In the genomic region with DNA sequence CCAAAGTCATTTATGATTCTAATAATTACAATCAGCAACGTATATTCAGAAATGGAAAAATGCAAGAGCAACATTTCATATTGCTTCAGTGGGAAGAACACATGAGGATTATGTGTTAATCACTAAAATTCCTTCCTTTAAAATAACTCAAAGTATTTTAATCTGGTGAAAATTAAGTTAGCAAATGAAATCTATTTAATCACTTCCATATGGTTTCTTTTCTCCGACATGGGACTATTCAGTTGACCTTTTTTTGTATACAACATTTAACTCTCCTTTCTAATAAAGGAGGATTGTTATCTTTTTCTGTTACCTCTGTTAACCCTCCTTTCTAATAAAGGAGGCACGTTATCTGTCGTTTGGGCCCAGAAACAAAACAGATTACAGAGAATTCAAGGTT, we compare ENCODE assay signal across 20 cellular contexts. TPM values are rescaled to one million over a fixed set of nuclear protein-coding genes. Genes with fewer than 3 reads are reported as not detected.
DNase-seq lines count a peak whose midpoint lies in the region; ATAC-seq, FAIRE-seq and TF ChIP-seq lines count a peak whose summit lies in the region.
"Had no signal": no experiment of that assay in that cellular context is flagged by ENCODE, and none has a peak within 500 bp of the region (broad histone marks: within the 10 kb centered on the region; RNA-seq: fewer than 3 reads in every experiment).

No MANE protein-coding gene starts in this region.

- POLR2A ChIA-PET in SK-N-SH (lab: Yijun Ruan, JAX) = no interaction called here

- 40% methylated on average over 4 of the region's 4 CpGs for WGBS in SK-N-SH (ENCODE audit: low lambda C conversion rate)

- H3K79me2 ChIP-seq in SK-N-SH (ENCODE audit: insufficient read depth) = no peaks in the 10 kb centered on the region

- H3K9me3 Mint-ChIP-seq in mesothelial cell of epicardium = no peaks in the 10 kb centered on the region
- H3K9me3 Mint-ChIP-seq: CD8-positive, alpha-beta memory T cell; GM23338 had no signal

- TF ChIP-seq CTCF in AG10803 (conservative IDR thresholded peaks at IDR 0.05; ENCODE audit: low read length) (no peak), SK-N-SH (IDR thresholded peaks at IDR 0.05) (no peak), mesothelial cell of epicardium (IDR thresholded peaks at IDR 0.05; ENCODE audit: unreplicated experiment) (no peak)

- CTCF ChIA-PET in SK-N-SH (lab: Yijun Ruan, JAX) = interaction anchor here (1.0 to 2.3 kb wide), 3 partner anchors 10 to 429 kb away, joined by 3 to 14 read pairs (median 10); no protein-coding TSS in a partner anchor

- H3K9me3 ChIP-seq in SK-N-SH = no peaks in the 10 kb centered on the region
- H3K9me3 ChIP-seq: BE2C had no signal

- H3K4me1 Mint-ChIP-seq in mesothelial cell of epicardium = peaks cover 21% of the 10 kb centered on the region
- H3K4me1 Mint-ChIP-seq: CD4-positive, CD25-positive, alpha-beta regulatory T cell; CD8-positive, alpha-beta memory T cell had no signal

- no peak overlapping the region for H3K4me2 ChIP-seq in SK-N-SH
- H3K4me2 ChIP-seq: GM23338 had no signal

- H3K4me3 ChIP-seq in AG10803 (ENCODE audit: low read length) (no peak overlapping the region), SK-N-SH (ENCODE audit: low read depth in 2 of 2, low read length in 1 of 2) (no peak overlapping the region)
- H3K4me3 ChIP-seq: GM23338 had no signal

- TF ChIP-seq EP300 in SK-N-SH (IDR thresholded peaks at IDR 0.05; ENCODE audit: borderline replicate concordance in 1 of 2, low read depth in 1 of 2, low read length in 1 of 2) = no peak

- peak; percentile 82 for FAIRE-seq in endometrium (lab: Jason Lieb, UNC)
- FAIRE-seq: H54 had no signal

- no peaks in the 10 kb centered on the region for H4K20me1 ChIP-seq in SK-N-SH (ENCODE audit: insufficient read depth)

- TF ChIP-seq RAD21 in SK-N-SH (IDR thresholded peaks at IDR 0.05; ENCODE audit: low read length) = no peak

- DNase-seq in AG10803 (ENCODE audit: low read depth) = peak; percentile 25
- peak; percentile 6 for DNase-seq in SK-N-SH
- DNase-seq in mesothelial cell of epicardium (ENCODE audit: low spot score in 2 of 2, unreplicated experiment in 2 of 2) = no peak
- DNase-seq in activated CD8-positive, alpha-beta memory T cell treated with anti-CD3 and anti-CD28 coated beads, Interleukin-2, amount 50 U/mL, for 48 hours = no peak
- no peak for DNase-seq in anterior cingulate cortex (lab: John Stamatoyannopoulos, UW)
- DNase-seq: 8988T; BE2C; C1 segment of cervical spinal cord; CD4-positive, CD25-positive, alpha-beta regulatory T cell; CD8-positive, alpha-beta memory T cell; COR-L47; DMS 273 treated with DMSO at 0.1 percent for 48 hours; GDM1; HCEC 1CT had no signal

- no peak overlapping the region for H3K9ac ChIP-seq in SK-N-SH

- H3K27me3 Mint-ChIP-seq in mesothelial cell of epicardium (ENCODE audit: low read depth) = no peaks in the 10 kb centered on the region

- H3K36me3 Mint-ChIP-seq in mesothelial cell of epicardium = peaks cover 8% of the 10 kb centered on the region

- H3K36me3 ChIP-seq in SK-N-SH (replicated peaks in 1 of 2; ENCODE audit: control insufficient read depth in 1 of 2, insufficient read depth in 2 of 2, low read length in 1 of 2) = peaks cover 0 to 3% of the 10 kb centered on the region in 2 experiments
- H3K36me3 ChIP-seq: BE2C had no signal

- ATAC-seq in HG02588 (IDR thresholded peaks at IDR 0.05; ENCODE audit: unreplicated experiment) = no peak
- no peak for ATAC-seq in HG02642 (IDR thresholded peaks at IDR 0.05; ENCODE audit: poor library complexity, unreplicated experiment)
- ATAC-seq: GM23338 had no signal

- H3K4me1 ChIP-seq in SK-N-SH (ENCODE audit: control insufficient read depth in 1 of 2, insufficient read depth in 2 of 2, low read depth in 1 of 2, low read length in 1 of 2) = peaks cover 4 to 9% of the 10 kb centered on the region in 2 experiments; a peak in 3 of 4 replicates
- H3K4me1 ChIP-seq: BE2C had no signal

- H3K27me3 ChIP-seq in SK-N-SH (ENCODE audit: insufficient read depth) = no peaks in the 10 kb centered on the region

- H3F3A ChIP-seq in SK-N-SH (replicated peaks; ENCODE audit: insufficient read depth) = no peaks in the 10 kb centered on the region

- no peak overlapping the region for H3K4me3 Mint-ChIP-seq in mesothelial cell of epicardium
- H3K4me3 Mint-ChIP-seq: CD4-positive, CD25-positive, alpha-beta regulatory T cell; CD8-positive, alpha-beta memory T cell; GM23338 had no signal

- H2AFZ ChIP-seq in SK-N-SH (ENCODE audit: low read depth) = no peak overlapping the region
- H2AFZ ChIP-seq: GM23338 had no signal

- H3K9me2 ChIP-seq in SK-N-SH = no peaks in the 10 kb centered on the region

- H3K27ac Mint-ChIP-seq in mesothelial cell of epicardium = peak overlapping the region; percentile 61
- H3K27ac Mint-ChIP-seq: CD4-positive, CD25-positive, alpha-beta regulatory T cell; CD8-positive, alpha-beta memory T cell had no signal

- H3K27ac ChIP-seq in SK-N-SH (ENCODE audit: low read depth in 2 of 2, low read length in 1 of 2) = no peak overlapping the region
- H3K27ac ChIP-seq: HL-60 had no signal

TF ChIP-seq in SK-N-SH, 30 proteins besides CTCF, POLR2A, EP300 and RAD21:
- TF ChIP-seq EZH2phosphoT487 (IDR thresholded peaks at IDR 0.05; ENCODE audit: borderline replicate concordance, low read depth) (no peak), RXRA (IDR thresholded peaks at IDR 0.05; ENCODE audit: borderline replicate concordance, low read depth) (no peak), YY1 (IDR thresholded peaks at IDR 0.05; ENCODE audit: low read depth) (no peak), TCF12 (IDR thresholded peaks at IDR 0.05) (peak; percentile 36; the same call in 1 of the 2 replicates), NFIC (IDR thresholded peaks at IDR 0.05; ENCODE audit: borderline replicate concordance) (no peak), SMC3 (IDR thresholded peaks at IDR 0.05; ENCODE audit: low read depth, low read length) (no peak), RCOR1 (IDR thresholded peaks at IDR 0.05; ENCODE audit: low read length) (peak; percentile 83), RFX5 (IDR thresholded peaks at IDR 0.05; ENCODE audit: low read length) (no peak), NRF1 (IDR thresholded peaks at IDR 0.05; ENCODE audit: low read depth, low read length) (no peak)
- TF ChIP-seq, protein P1, sequence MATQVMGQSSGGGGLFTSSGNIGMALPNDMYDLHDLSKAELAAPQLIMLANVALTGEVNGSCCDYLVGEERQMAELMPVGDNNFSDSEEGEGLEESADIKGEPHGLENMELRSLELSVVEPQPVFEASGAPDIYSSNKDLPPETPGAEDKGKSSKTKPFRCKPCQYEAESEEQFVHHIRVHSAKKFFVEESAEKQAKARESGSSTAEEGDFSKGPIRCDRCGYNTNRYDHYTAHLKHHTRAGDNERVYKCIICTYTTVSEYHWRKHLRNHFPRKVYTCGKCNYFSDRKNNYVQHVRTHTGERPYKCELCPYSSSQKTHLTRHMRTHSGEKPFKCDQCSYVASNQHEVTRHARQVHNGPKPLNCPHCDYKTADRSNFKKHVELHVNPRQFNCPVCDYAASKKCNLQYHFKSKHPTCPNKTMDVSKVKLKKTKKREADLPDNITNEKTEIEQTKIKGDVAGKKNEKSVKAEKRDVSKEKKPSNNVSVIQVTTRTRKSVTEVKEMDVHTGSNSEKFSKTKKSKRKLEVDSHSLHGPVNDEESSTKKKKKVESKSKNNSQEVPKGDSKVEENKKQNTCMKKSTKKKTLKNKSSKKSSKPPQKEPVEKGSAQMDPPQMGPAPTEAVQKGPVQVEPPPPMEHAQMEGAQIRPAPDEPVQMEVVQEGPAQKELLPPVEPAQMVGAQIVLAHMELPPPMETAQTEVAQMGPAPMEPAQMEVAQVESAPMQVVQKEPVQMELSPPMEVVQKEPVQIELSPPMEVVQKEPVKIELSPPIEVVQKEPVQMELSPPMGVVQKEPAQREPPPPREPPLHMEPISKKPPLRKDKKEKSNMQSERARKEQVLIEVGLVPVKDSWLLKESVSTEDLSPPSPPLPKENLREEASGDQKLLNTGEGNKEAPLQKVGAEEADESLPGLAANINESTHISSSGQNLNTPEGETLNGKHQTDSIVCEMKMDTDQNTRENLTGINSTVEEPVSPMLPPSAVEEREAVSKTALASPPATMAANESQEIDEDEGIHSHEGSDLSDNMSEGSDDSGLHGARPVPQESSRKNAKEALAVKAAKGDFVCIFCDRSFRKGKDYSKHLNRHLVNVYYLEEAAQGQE (IDR thresholded peaks at IDR 0.05; ENCODE audit: low read depth, low read length) = no peak
- TF ChIP-seq, protein P2, sequence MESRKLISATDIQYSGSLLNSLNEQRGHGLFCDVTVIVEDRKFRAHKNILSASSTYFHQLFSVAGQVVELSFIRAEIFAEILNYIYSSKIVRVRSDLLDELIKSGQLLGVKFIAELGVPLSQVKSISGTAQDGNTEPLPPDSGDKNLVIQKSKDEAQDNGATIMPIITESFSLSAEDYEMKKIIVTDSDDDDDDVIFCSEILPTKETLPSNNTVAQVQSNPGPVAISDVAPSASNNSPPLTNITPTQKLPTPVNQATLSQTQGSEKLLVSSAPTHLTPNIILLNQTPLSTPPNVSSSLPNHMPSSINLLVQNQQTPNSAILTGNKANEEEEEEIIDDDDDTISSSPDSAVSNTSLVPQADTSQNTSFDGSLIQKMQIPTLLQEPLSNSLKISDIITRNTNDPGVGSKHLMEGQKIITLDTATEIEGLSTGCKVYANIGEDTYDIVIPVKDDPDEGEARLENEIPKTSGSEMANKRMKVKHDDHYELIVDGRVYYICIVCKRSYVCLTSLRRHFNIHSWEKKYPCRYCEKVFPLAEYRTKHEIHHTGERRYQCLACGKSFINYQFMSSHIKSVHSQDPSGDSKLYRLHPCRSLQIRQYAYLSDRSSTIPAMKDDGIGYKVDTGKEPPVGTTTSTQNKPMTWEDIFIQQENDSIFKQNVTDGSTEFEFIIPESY (IDR thresholded peaks at IDR 0.05; ENCODE audit: borderline replicate concordance, low read depth) = no peak

RNA-seq across cellular contexts. Expression of a gene that starts 59.9 kb away (rescaled TPM):
- 2.2 and 2.9 TPM in 2 replicates for polyA plus RNA-seq in SK-N-SH (2012; rRNA removed)
- polyA plus RNA-seq in SK-N-SH (2012; cell fraction: cytosol; rRNA removed) = 3.5 and 5.0 TPM in 2 replicates
- polyA plus RNA-seq in SK-N-SH (2012; cell fraction: nucleus; rRNA removed) = 1.1 and 1.7 TPM in 2 replicates
- 21.4 to 22.2 TPM (median 21.6 TPM) in 3 replicates for total RNA-seq in mesothelial cell of epicardium

Comparison
In these comparisons a context has a peak if more than half of its experiments do, and no peak if none do; other contexts are left out.
1. DNase-seq: peak in AG10803 (single experiment) and SK-N-SH (single experiment); none in mesothelial cell of epicardium (0 of 2), activated CD8-positive, alpha-beta memory T cell treated with anti-CD3 and anti-CD28 coated beads, Interleukin-2, amount 50 U/mL, for 48 hours (single experiment) and anterior cingulate cortex (0 of 58).